In the genomic region with DNA sequence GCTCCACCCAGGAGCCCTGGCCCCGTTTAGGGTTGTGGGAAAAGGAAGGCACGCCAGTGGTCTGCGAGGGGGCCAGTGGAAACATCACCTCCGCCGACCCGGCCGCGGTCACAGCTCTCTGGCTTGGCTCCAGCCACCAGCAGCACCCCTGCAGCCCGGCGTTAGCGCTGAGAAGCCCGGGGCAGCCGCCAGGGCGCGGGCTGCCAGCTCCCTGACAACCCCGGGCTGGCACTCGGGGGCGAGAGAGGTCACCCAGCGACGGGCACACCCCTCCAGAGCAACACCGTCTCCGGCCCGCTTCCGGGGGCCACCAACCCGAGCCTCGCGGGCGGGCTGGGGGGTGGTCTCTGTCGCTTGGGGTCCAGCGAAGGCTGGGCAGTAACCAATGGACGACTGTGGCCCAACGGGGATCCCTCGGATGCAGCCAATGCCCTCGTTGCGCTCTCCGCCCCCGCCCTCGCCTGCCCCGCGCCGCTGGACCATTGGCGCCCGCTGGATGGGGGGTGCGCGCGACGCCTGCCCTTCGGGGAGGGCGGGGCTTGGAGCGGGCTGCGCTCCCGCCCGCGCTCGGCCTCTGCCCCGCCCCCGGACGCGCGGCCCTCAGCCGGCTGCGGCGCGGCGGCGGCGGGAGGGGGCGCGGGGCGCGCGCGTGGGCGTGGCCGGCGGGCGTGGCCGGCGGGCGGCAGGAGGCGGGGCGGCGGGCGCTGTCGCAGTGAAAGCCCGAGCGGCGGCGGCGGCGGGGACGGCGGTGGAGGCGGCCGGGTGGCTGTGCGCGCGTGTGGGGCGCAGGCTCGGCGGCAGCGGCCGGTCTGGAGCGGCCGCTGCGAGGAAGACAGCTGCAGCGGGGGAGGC, we compare ENCODE assay signal across 8 cellular contexts. TPM values are rescaled to one million over a fixed set of nuclear protein-coding genes. Genes with fewer than 3 reads are reported as not detected.
DNase-seq lines count a peak whose midpoint lies in the region; ATAC-seq, FAIRE-seq and TF ChIP-seq lines count a peak whose summit lies in the region.

Gene MAN1C1, plus strand, starts transcription at position 712 of the 852 bp plus-strand sequence. CDS start 1,007 bp downstream, outside the sequence.

- intact Hi-C loops in kidney (cut with DNase I): loop anchor here (10.0 kb wide), 1 partner anchor 178 kb away; no protein-coding TSS in a partner anchor

- no peaks in the 10 kb centered on the region for H3K36me3 ChIP-seq in kidney (ENCODE audit: control insufficient read depth in 1 of 2, insufficient read depth in 2 of 2, low read length in 2 of 2)

- ATAC-seq in HG03066 (IDR thresholded peaks at IDR 0.05; ENCODE audit: low read depth, unreplicated experiment): peak; percentile 46
- ATAC-seq in activated CD4-positive, CD25-positive, alpha-beta regulatory T cell treated with anti-CD3 and anti-CD28 coated beads, Interleukin-2, amount 50 U/mL, for 24 hours: peak; percentile 62 to 77

- H3K9me3 ChIP-seq in kidney (ENCODE audit: control insufficient read depth in 1 of 2, low read length in 2 of 2): no peaks in the 10 kb centered on the region

- peaks cover 9 to 22% of the 10 kb centered on the region in 2 donors for H3K4me1 ChIP-seq in kidney (ENCODE audit: control insufficient read depth in 1 of 2, insufficient read depth in 1 of 2, low read depth in 1 of 2, low read length in 2 of 2)

- peak within 1 kb of the TSS; percentile 57 to 65 for H3K4me3 ChIP-seq in kidney (ENCODE audit: low read length in 2 of 2)

- DNase-seq in SIG-M5 treated with dmso at 0.1 percent for 504 hours (lab: John Stamatoyannopoulos, UW; ENCODE audit: unreplicated experiment): peak; percentile 60
- no peak for DNase-seq in SIG-M5 (lab: John Stamatoyannopoulos, UW)
- DNase-seq in NCI-H345 (lab: John Stamatoyannopoulos, UW): peak; percentile 92
- peak; percentile 26 to 55 for DNase-seq in cerebellar nuclear complex (lab: John Stamatoyannopoulos, UW)
- peak; percentile 96 for DNase-seq in kidney
- DNase-seq in stimulated activated CD4-positive, alpha-beta T cell treated with anti-CD3 and anti-CD28 coated beads, Interleukin-12 subunit alpha, Interleukin-12 subunit beta, amount 100 ng/mL, for 48 hours (ENCODE audit: low read depth in 2 of 3, low spot score in 1 of 3): peak in 2 of 3 donors; percentile 55 to 68

- TF ChIP-seq CTCF in kidney (IDR thresholded peaks at IDR 0.05; ENCODE audit: borderline replicate concordance, extremely low read depth, insufficient read depth): peak; percentile 25

- FAIRE-seq in kidney (lab: Jason Lieb, UNC): no peak

- H3K9ac ChIP-seq in kidney (ENCODE audit: low read length in 2 of 2): peak within 1 kb of the TSS; percentile 41 to 55

- H3K27ac ChIP-seq in kidney (ENCODE audit: low read depth in 2 of 2, low read length in 2 of 2): peak within 1 kb of the TSS; percentile 58 to 74

RNA-seq across cellular contexts. Expression of gene MAN1C1, which starts in this region (rescaled TPM):
- total RNA-seq in kidney: 31.7 TPM
- polyA plus RNA-seq in kidney (ENCODE audit: insufficient read depth, low read depth, low replicate concordance): 65.5 TPM
